ENCODE assay signal across 8 cellular contexts in genomic region chr5:36177715-36178556, GRCh38. TPM values are rescaled to one million over a fixed set of nuclear protein-coding genes. Genes with fewer than 3 reads are reported as not detected.
DNase-seq lines count a peak whose midpoint lies in the region; ATAC-seq and TF ChIP-seq lines count a peak whose summit lies in the region.

No MANE protein-coding gene starts in this region.

- POLR2A ChIA-PET in Panc1 (lab: Charles Lee): no interaction called here

- H3K27me3 Mint-ChIP-seq in H9 (ENCODE audit: low read depth) (no peaks in the 10 kb centered on the region), osteocyte (ENCODE audit: unreplicated experiment) (no peaks in the 10 kb centered on the region)

- H2BK120ac ChIP-seq in H9 (ENCODE audit: low read depth, low read length, poor library complexity, severe bottlenecking): no peak overlapping the region

- ATAC-seq in Panc1: peak; percentile 85
- no peak for ATAC-seq in HG03521 (IDR thresholded peaks at IDR 0.05; ENCODE audit: unreplicated experiment)
- ATAC-seq in HG03457 (IDR thresholded peaks at IDR 0.05; ENCODE audit: unreplicated experiment): no peak

- peaks cover 90% of the 10 kb centered on the region for H3K36me3 ChIP-seq in BE2C
- peaks cover 16% of the 10 kb centered on the region; the same call in 1 of the 2 replicates for H3K36me3 ChIP-seq in Panc1 (ENCODE audit: control insufficient read depth, insufficient read depth, low read length)

- no peak overlapping the region for H2BK15ac ChIP-seq in H9 (ENCODE audit: low read depth, low read length)

- CTCF ChIA-PET in Panc1 (lab: Charles Lee): interaction anchor here (0.6 to 1.1 kb wide), 5 partner anchors 38 to 513 kb away, joined by 3 read pairs; no protein-coding TSS in a partner anchor

- H3K79me1 ChIP-seq in H9 (ENCODE audit: insufficient read depth, low read depth, low read length, poor library complexity, severe bottlenecking): no peaks in the 10 kb centered on the region

- DNase-seq in BE2C: peak; percentile 15
- DNase-seq in H9: no peak
- DNase-seq in Panc1 (ENCODE audit: low read depth, low spot score): peak; percentile 17
- DNase-seq in erythroblast (lab: John Stamatoyannopoulos, UW): peak; percentile 36 to 49
- no peak for DNase-seq in osteocyte (ENCODE audit: extremely low spot score, unreplicated experiment)
- DNase-seq in NK-92 (lab: John Stamatoyannopoulos, UW; ENCODE audit: unreplicated experiment): no peak

- no peak overlapping the region for H2AK5ac ChIP-seq in H9 (ENCODE audit: insufficient read length, low read length)

- no peak overlapping the region for H2BK5ac ChIP-seq in H9 (ENCODE audit: insufficient read length, low read length)

- no peak overlapping the region for H3K4me2 ChIP-seq in H9 (ENCODE audit: insufficient read depth, insufficient read length, low read length)

- no peak overlapping the region for H3K4me3 Mint-ChIP-seq in H9
- H3K4me3 Mint-ChIP-seq in osteocyte (ENCODE audit: unreplicated experiment): no peak overlapping the region

- H3K9me3 Mint-ChIP-seq in H9: no peaks in the 10 kb centered on the region
- no peaks in the 10 kb centered on the region for H3K9me3 Mint-ChIP-seq in osteocyte (ENCODE audit: unreplicated experiment)

- TF ChIP-seq CTCF in BE2C (IDR thresholded peaks at IDR 0.05; ENCODE audit: low read depth, low read length) (peak; percentile 59), H9 (conservative IDR thresholded peaks at IDR 0.05) (peak; percentile 43), Panc1 (IDR thresholded peaks at IDR 0.05) (peak; percentile 71), osteocyte (IDR thresholded peaks at IDR 0.05) (peak; percentile 65)

- no peak overlapping the region for H4K91ac ChIP-seq in H9 (ENCODE audit: insufficient read length, low read depth, low read length)

- BruUV-seq in Panc1 (replicated peaks; lab: Mats Ljungman, UMichigan): no TSS peak

- no peak overlapping the region for H3K4me3 ChIP-seq in BE2C (ENCODE audit: low read depth, low read length)
- H3K4me3 ChIP-seq in Panc1 (ENCODE audit: low read depth in 2 of 2, low read length in 2 of 2): no peak overlapping the region

- H2BK20ac ChIP-seq in H9 (ENCODE audit: low read depth, low read length, poor library complexity, severe bottlenecking): no peak overlapping the region

- TF ChIP-seq POLR2A in erythroblast (IDR thresholded peaks at IDR 0.05; ENCODE audit: low read length): no peak

- H3K27me3 ChIP-seq in BE2C: no peaks in the 10 kb centered on the region
- H3K27me3 ChIP-seq in H9 (ENCODE audit: insufficient read depth, low read length): no peaks in the 10 kb centered on the region
- no peaks in the 10 kb centered on the region for H3K27me3 ChIP-seq in Panc1 (ENCODE audit: control insufficient read depth, insufficient read depth, low read length)

- no peaks in the 10 kb centered on the region for H3K79me2 ChIP-seq in H9 (ENCODE audit: insufficient read depth, low read length)

- no peak overlapping the region for H3K14ac ChIP-seq in H9 (ENCODE audit: insufficient read depth, low read length)

- no peak overlapping the region for H3K23ac ChIP-seq in H9 (ENCODE audit: insufficient read length, low read depth, low read length)

- no peak overlapping the region for H3K56ac ChIP-seq in H9 (ENCODE audit: insufficient read length, low read depth, low read length)

- no peaks in the 10 kb centered on the region for H4K20me1 ChIP-seq in H9 (ENCODE audit: control insufficient read depth, insufficient read depth, insufficient read length)

- H3K4me1 Mint-ChIP-seq in H9 (no peaks in the 10 kb centered on the region), osteocyte (ENCODE audit: unreplicated experiment) (no peaks in the 10 kb centered on the region)

- H3K27ac Mint-ChIP-seq in H9: no peak overlapping the region
- H3K27ac Mint-ChIP-seq in osteocyte (ENCODE audit: unreplicated experiment): no peak overlapping the region

- no peak overlapping the region for H2AFZ ChIP-seq in H9 (ENCODE audit: low read length)

- H3K9me3 ChIP-seq in BE2C: no peaks in the 10 kb centered on the region
- H3K9me3 ChIP-seq in H9 (ENCODE audit: control insufficient read depth, low read depth, low read length): no peaks in the 10 kb centered on the region
- no peaks in the 10 kb centered on the region for H3K9me3 ChIP-seq in Panc1 (ENCODE audit: control insufficient read depth, insufficient read depth, low read depth, low read length)

- H4K5ac ChIP-seq in H9 (ENCODE audit: insufficient read length, low read depth, low read length): no peak overlapping the region

- intact Hi-C loops in Panc1 (cut with micrococcal nuclease; ENCODE audit: unreplicated experiment): loop anchor here (10.0 kb wide), 1 partner anchor 127 kb away; the partner anchor contains the start of gene RANBP3L

- H3K27ac ChIP-seq in H9 (ENCODE audit: insufficient read length, low read depth, low read length): no peak overlapping the region
- no peak overlapping the region for H3K27ac ChIP-seq in Panc1 (ENCODE audit: low read length)

- H3K36me3 Mint-ChIP-seq in H9 (ENCODE audit: insufficient read depth in 1 of 3, low read depth in 3 of 3) (peaks cover 39 to 87% (median 80%) of the 10 kb centered on the region in 3 experiments), osteocyte (ENCODE audit: unreplicated experiment) (peaks cover 51% of the 10 kb centered on the region)

- H3K4me1 ChIP-seq in BE2C: no peaks in the 10 kb centered on the region
- no peaks in the 10 kb centered on the region for H3K4me1 ChIP-seq in H9 (ENCODE audit: insufficient read depth, low read length)
- H3K4me1 ChIP-seq in Panc1 (ENCODE audit: control insufficient read depth, insufficient read depth, low read length): no peaks in the 10 kb centered on the region

- in situ Hi-C loops in Panc1 (cut with HindIII; ENCODE audit: low pct_unique_long_range_greater_than_20kb, low sequenced_read_pairs): no loop called here

- WGBS in H9 (ENCODE audit: extremely low coverage, insufficient read length, low lambda C conversion rate): no CpG with 5 or more reads among the region's 3 CpGs

- no peak overlapping the region for H2BK12ac ChIP-seq in H9 (ENCODE audit: insufficient read length, low read depth, low read length)

- H3K18ac ChIP-seq in H9 (ENCODE audit: insufficient read length, low read depth, low read length): no peak overlapping the region

- no peak overlapping the region for H4K8ac ChIP-seq in H9 (replicated peaks; ENCODE audit: insufficient read length, low read depth, low read length)

- H3T11ph ChIP-seq in H9 (ENCODE audit: low read length): no peak overlapping the region

- H3K9ac ChIP-seq in H9 (ENCODE audit: extremely low read depth, insufficient read length, low read length): no peak overlapping the region

- H3K23me2 ChIP-seq in H9 (ENCODE audit: insufficient read length, low read depth, low read length, poor library complexity, severe bottlenecking): no peaks in the 10 kb centered on the region

- H3K4ac ChIP-seq in H9 (ENCODE audit: low read depth, low read length): no peak overlapping the region

RNA-seq across cellular contexts. Expression of gene SKP2, which starts 26.0 kb away (rescaled TPM):
- 78.9 TPM for polyA plus RNA-seq in BE2C (2012; ENCODE audit: insufficient read depth, insufficient read length, low read depth)
- total RNA-seq in H9 (2021) (100 and 103 TPM in 2 replicates), Panc1 (2021; ENCODE audit: unreplicated experiment) (21.5 TPM), osteocyte (28.4 and 28.9 TPM in 2 replicates)
- 14.6 TPM for polyA plus RNA-seq in Panc1 (2012; ENCODE audit: insufficient read length)

RNA-seq across cellular contexts. Expression of gene LMBRD2, which starts 26.2 kb away (rescaled TPM):
- polyA plus RNA-seq in BE2C (2012; ENCODE audit: insufficient read depth, insufficient read length, low read depth): 5.6 TPM
- 4.3 and 5.3 TPM in 2 replicates for total RNA-seq in H9 (2021)
- 7.1 TPM for total RNA-seq in Panc1 (2021; ENCODE audit: unreplicated experiment)
- 2.0 TPM for polyA plus RNA-seq in Panc1 (2012; ENCODE audit: insufficient read length)
- total RNA-seq in osteocyte: 8.2 and 9.9 TPM in 2 replicates

Comparison
In these comparisons a context has a peak if more than half of its experiments do, and no peak if none do; other contexts are left out.
1. DNase-seq: peak in BE2C (single experiment), Panc1 (single experiment) and erythroblast (2 of 2); none in H9 (single experiment), osteocyte (single experiment) and NK-92 (single experiment).
2. Peak in every context shown above with its lines, with median percentiles within 50 percentile points of each other: CTCF ChIP-seq.